In genomic region chr9:119027901-119028699, GRCh38 we compare ENCODE assay signal across 17 cellular contexts.
A peak's percentile ranks its signal among the peaks of the same experiment; 100 is the strongest.
DNase-seq lines count a peak whose midpoint lies in the region; ATAC-seq, FAIRE-seq and TF ChIP-seq lines count a peak whose summit lies in the region.
"Had no signal": no experiment of that assay in that cellular context is flagged by ENCODE, and none has a peak within 500 bp of the region (broad histone marks: within the 10 kb centered on the region; RNA-seq: fewer than 3 reads in every experiment).

No MANE protein-coding gene starts in this region.

- TF ChIP-seq CTCF in heart left ventricle (IDR thresholded peaks at IDR 0.05) (peak in 3 of 12 donors; percentile 17 to 21 (median 18)), H1 (IDR thresholded peaks at IDR 0.05; ENCODE audit: control extremely low read depth in 1 of 3, insufficient read depth in 1 of 3, low read depth in 1 of 3, low read length in 3 of 3) (peak; percentile 22 to 52 (median 43); a peak in 3 of 4 replicates), prostate gland (IDR thresholded peaks at IDR 0.05) (no peak), upper lobe of right lung (IDR thresholded peaks at IDR 0.05) (peak; percentile 15)
- TF ChIP-seq CTCF in activated CD8-positive, alpha-beta T cell treated with anti-CD3 and anti-CD28 coated beads for 36 hours (IDR thresholded peaks at IDR 0.05), result no peak

- TF ChIP-seq EP300 in H1 (IDR thresholded peaks at IDR 0.05; ENCODE audit: borderline replicate concordance in 1 of 2, low read depth in 2 of 2, low read length in 2 of 2), result no peak

- H3K18ac ChIP-seq in H1 (ENCODE audit: extremely low read depth, low read length), result no peak overlapping the region

- H3K79me2 ChIP-seq in H1 (ENCODE audit: control insufficient read depth in 1 of 2, insufficient read depth in 2 of 2, low read length in 2 of 2), result no peaks in the 10 kb centered on the region

- no peak overlapping the region for H4K5ac ChIP-seq in H1 (ENCODE audit: insufficient read length, low read depth, low read length)

- H4K91ac ChIP-seq in H1 (replicated peaks; ENCODE audit: insufficient read length, low read length), result no peak overlapping the region

- H3K4me1 Mint-ChIP-seq in activated CD8-positive, alpha-beta T cell treated with anti-CD3 and anti-CD28 coated beads for 36 hours (ENCODE audit: low read depth), result no peaks in the 10 kb centered on the region
- H3K4me1 Mint-ChIP-seq: activated CD4-positive, alpha-beta T cell treated with anti-CD3 and anti-CD28 coated beads for 36 hours; IgD-negative memory B cell had no signal

- H3K27ac ChIP-seq in heart left ventricle (peak overlapping the region; percentile 68 to 93 (median 84)), H1 (ENCODE audit: low read depth, low read length) (no peak overlapping the region), prostate gland (peak overlapping the region; percentile 47 to 54), upper lobe of right lung (peak overlapping the region; percentile 59)
- H3K27ac ChIP-seq: C4-2B had no signal

- H3K14ac ChIP-seq in H1 (ENCODE audit: insufficient read length), result no peak overlapping the region

- no peak for DNase-seq in heart left ventricle
- DNase-seq in left cardiac atrium, result no peak
- DNase-seq in H1 (ENCODE audit: low read depth in 1 of 2, low spot score in 2 of 2), result peak in 1 of 2 experiments; percentile 47
- DNase-seq in prostate gland (ENCODE audit: low spot score), result no peak
- DNase-seq in upper lobe of right lung, result no peak
- no peak for DNase-seq in T-helper 9 cell
- no peak for DNase-seq in DMS53 (lab: John Stamatoyannopoulos, UW)
- no peak for DNase-seq in activated CD8-positive, alpha-beta T cell treated with anti-CD3 and anti-CD28 coated beads for 36 hours
- DNase-seq: activated CD4-positive, alpha-beta T cell treated with anti-CD3 and anti-CD28 coated beads for 36 hours; activated naive CD4-positive, alpha-beta T cell treated with Interleukin-2 at 50 U/mL for 16 hours; activated T-cell treated with anti-CD3 and anti-CD28 coated beads for 4 hours; NCI-H2029; NCI-H510A treated with DMSO at 0.1 percent for 48 hours had no signal

- H2BK20ac ChIP-seq in H1 (ENCODE audit: low read length), result no peak overlapping the region

- no peak overlapping the region for H3K4me3 Mint-ChIP-seq in activated CD8-positive, alpha-beta T cell treated with anti-CD3 and anti-CD28 coated beads for 36 hours
- H3K4me3 Mint-ChIP-seq: activated CD4-positive, alpha-beta T cell treated with anti-CD3 and anti-CD28 coated beads for 36 hours; IgD-negative memory B cell; T-helper 2 cell treated with Interferon-gamma antibody and Interleukin-4, amounts not matched to agents 5 μg/mL and 100 μg/mL, for 36 hours had no signal

- H3K23ac ChIP-seq in H1 (ENCODE audit: insufficient read length), result no peak overlapping the region

- intact Hi-C loops in heart left ventricle (cut with DNase I), result loop anchor here in 1 of 10 donors (2.0 kb wide), 1 partner anchor 23 kb away; no protein-coding TSS in a partner anchor
- intact Hi-C loops in left cardiac atrium (cut with DNase I), result loop anchor here in 1 of 2 donors (2.0 kb wide), 1 partner anchor 23 kb away; no protein-coding TSS in a partner anchor
- intact Hi-C loops in prostate gland (cut with DNase I), result no loop called here
- intact Hi-C loops in upper lobe of right lung (cut with DNase I), result no loop called here
- intact Hi-C loops in activated CD8-positive, alpha-beta T cell treated with anti-CD3 and anti-CD28 coated beads for 36 hours (cut with micrococcal nuclease), result no loop called here

- no peak overlapping the region for H2AK5ac ChIP-seq in H1 (ENCODE audit: low read depth, low read length)

- H2AFZ ChIP-seq in H1 (ENCODE audit: low read length), result no peak overlapping the region

- H3K4me1 ChIP-seq in heart left ventricle (peaks cover 0 to 39% (median 17%) of the 10 kb centered on the region in 12 donors), H1 (replicated peaks in 1 of 4; ENCODE audit: control insufficient read depth in 3 of 4, insufficient read depth in 4 of 4, low read length in 3 of 4) (no peaks in the 10 kb centered on the region), prostate gland (replicated peaks) (peaks cover 4% of the 10 kb centered on the region), upper lobe of right lung (peaks cover 10% of the 10 kb centered on the region)

- no peaks in the 10 kb centered on the region for H3K36me3 ChIP-seq in heart left ventricle
- H3K36me3 ChIP-seq in H1 (ENCODE audit: control insufficient read depth in 2 of 4, insufficient read depth in 4 of 4, low read length in 3 of 4), result no peaks in the 10 kb centered on the region
- no peaks in the 10 kb centered on the region for H3K36me3 ChIP-seq in prostate gland
- no peaks in the 10 kb centered on the region for H3K36me3 ChIP-seq in upper lobe of right lung
- H3K36me3 ChIP-seq: tibial nerve had no signal

- H3K36me3 Mint-ChIP-seq in activated CD8-positive, alpha-beta T cell treated with anti-CD3 and anti-CD28 coated beads for 36 hours (ENCODE audit: low read depth), result no peaks in the 10 kb centered on the region
- H3K36me3 Mint-ChIP-seq: IgD-negative memory B cell had no signal

- no peak overlapping the region for H2BK5ac ChIP-seq in H1 (ENCODE audit: low read depth, low read length)

- no peak overlapping the region for H3K27ac Mint-ChIP-seq in activated CD8-positive, alpha-beta T cell treated with anti-CD3 and anti-CD28 coated beads for 36 hours
- H3K27ac Mint-ChIP-seq: activated CD4-positive, alpha-beta T cell treated with anti-CD3 and anti-CD28 coated beads for 36 hours; T-helper 2 cell treated with Interferon-gamma antibody and Interleukin-4, amounts not matched to agents 5 μg/mL and 100 μg/mL, for 36 hours had no signal

- FAIRE-seq in H1 (lab: Jason Lieb, UNC), result no peak

- no peak for TF ChIP-seq POLR2A in heart left ventricle (IDR thresholded peaks at IDR 0.05)
- TF ChIP-seq POLR2A in H1 (IDR thresholded peaks at IDR 0.05; ENCODE audit: control extremely low read depth in 1 of 2, low read depth in 2 of 2, low read length in 2 of 2), result no peak
- no peak for TF ChIP-seq POLR2A in prostate gland (IDR thresholded peaks at IDR 0.05)

- H2BK12ac ChIP-seq in H1 (ENCODE audit: low read depth, low read length), result no peak overlapping the region

- H3K56ac ChIP-seq in H1 (replicated peaks; ENCODE audit: insufficient read length, low read depth, low read length), result no peak overlapping the region

- H3K27me3 ChIP-seq in heart left ventricle, result no peaks in the 10 kb centered on the region
- no peaks in the 10 kb centered on the region for H3K27me3 ChIP-seq in H1 (replicated peaks in 1 of 4; ENCODE audit: control insufficient read depth in 3 of 4, extremely low read depth in 1 of 4, insufficient read depth in 3 of 4, low read length in 3 of 4)
- no peaks in the 10 kb centered on the region for H3K27me3 ChIP-seq in prostate gland (replicated peaks; ENCODE audit: insufficient read depth)
- no peaks in the 10 kb centered on the region for H3K27me3 ChIP-seq in upper lobe of right lung
- H3K27me3 ChIP-seq: tibial nerve had no signal

- H3K4ac ChIP-seq in H1 (replicated peaks; ENCODE audit: insufficient read length, low read depth, low read length), result no peak overlapping the region

- no peak overlapping the region for H3K4me3 ChIP-seq in heart left ventricle
- no peak overlapping the region for H3K4me3 ChIP-seq in H1 (ENCODE audit: extremely low read depth in 1 of 4, insufficient read depth in 2 of 4, low read depth in 3 of 4, low read length in 4 of 4)
- H3K4me3 ChIP-seq in prostate gland, result no peak overlapping the region
- H3K4me3 ChIP-seq in upper lobe of right lung, result no peak overlapping the region
- H3K4me3 ChIP-seq: tibial nerve had no signal

- ATAC-seq in heart left ventricle, result no peak
- ATAC-seq in left cardiac atrium, result no peak
- no peak for ATAC-seq in upper lobe of right lung
- no peak for ATAC-seq in activated CD8-positive, alpha-beta T cell treated with anti-CD3 and anti-CD28 coated beads for 36 hours
- ATAC-seq: activated CD4-positive, alpha-beta T cell treated with anti-CD3 and anti-CD28 coated beads for 36 hours had no signal

- no peaks in the 10 kb centered on the region for H3K9me3 ChIP-seq in heart left ventricle
- H3K9me3 ChIP-seq in H1 (ENCODE audit: insufficient read depth in 2 of 2, low read depth in 1 of 2, low read length in 1 of 2), result no peaks in the 10 kb centered on the region
- H3K9me3 ChIP-seq in prostate gland, result no peaks in the 10 kb centered on the region
- H3K9me3 ChIP-seq in upper lobe of right lung, result no peaks in the 10 kb centered on the region
- H3K9me3 ChIP-seq: tibial nerve had no signal

- no peak overlapping the region for H2BK15ac ChIP-seq in H1 (ENCODE audit: low read length)

- no peak overlapping the region for H3K4me2 ChIP-seq in H1 (ENCODE audit: insufficient read depth in 1 of 2, low read depth in 2 of 2, low read length in 2 of 2)

- peak in 1 of 2 experiments; percentile 29; a peak in 1 of 4 replicates for TF ChIP-seq RAD21 in H1 (IDR thresholded peaks at IDR 0.05 in 1 of 2, conservative IDR thresholded peaks at IDR 0.05 in 1 of 2; ENCODE audit: low read depth in 2 of 2, low read length in 2 of 2)

- 69 to 78% (median 74%) methylated on average over 7 of the region's 7 CpGs for WGBS in heart left ventricle, 4 donors
- WGBS in H1 (ENCODE audit: extremely low coverage in 1 of 2, insufficient coverage in 1 of 2, insufficient read length in 1 of 2, insufficient replicate concordance in 2 of 2, low coverage in 1 of 2, low lambda C conversion rate in 2 of 2, missing lambda C conversion rate in 1 of 2), 2 experiments, result 69% methylated on average over 7 of the region's 7 CpGs; no CpG with 5 or more reads in 1 of the 2 experiments
- 68% methylated on average over 7 of the region's 7 CpGs for WGBS in prostate gland

- H3K23me2 ChIP-seq in H1 (ENCODE audit: low read depth, low read length), result no peaks in the 10 kb centered on the region

- H3K27me3 Mint-ChIP-seq in activated CD8-positive, alpha-beta T cell treated with anti-CD3 and anti-CD28 coated beads for 36 hours, result no peaks in the 10 kb centered on the region
- H3K27me3 Mint-ChIP-seq: activated CD4-positive, alpha-beta T cell treated with anti-CD3 and anti-CD28 coated beads for 36 hours; IgD-negative memory B cell had no signal

- H4K8ac ChIP-seq in H1 (ENCODE audit: extremely low read depth, insufficient read depth, low read length), result no peak overlapping the region

- H4K20me1 ChIP-seq in H1 (replicated peaks in 1 of 2; ENCODE audit: control insufficient read depth in 1 of 2, insufficient read depth in 2 of 2, low read length in 2 of 2), result no peaks in the 10 kb centered on the region

- POLR2A ChIA-PET in H1 (lab: Charles Lee; ENCODE audit: partially characterized antibody), result no interaction called here
- POLR2A ChIA-PET in activated CD8-positive, alpha-beta T cell treated with anti-CD3 and anti-CD28 coated beads for 36 hours (lab: Charles Lee), result no interaction called here

- H3K9ac ChIP-seq in H1 (replicated peaks in 1 of 4; ENCODE audit: extremely low read depth in 1 of 4, low read depth in 3 of 4, low read length in 3 of 4), result no peak overlapping the region

- CTCF ChIA-PET in H1 (lab: Charles Lee; ENCODE audit: partially characterized antibody), result interaction anchor here (0.6 to 2.6 kb wide), 16 partner anchors 8 to 1540 kb away, joined by 3 to 17 read pairs (median 3); no protein-coding TSS in a partner anchor
- CTCF ChIA-PET in activated CD8-positive, alpha-beta T cell treated with anti-CD3 and anti-CD28 coated beads for 36 hours (lab: Charles Lee), result no interaction called here

- no peak overlapping the region for H2BK120ac ChIP-seq in H1 (replicated peaks; ENCODE audit: low read depth, low read length)

- H3K9me3 Mint-ChIP-seq in activated CD8-positive, alpha-beta T cell treated with anti-CD3 and anti-CD28 coated beads for 36 hours, result peaks cover 4% of the 10 kb centered on the region
- H3K9me3 Mint-ChIP-seq: T-helper 2 cell treated with Interferon-gamma antibody and Interleukin-4, amounts not matched to agents 5 μg/mL and 100 μg/mL, for 36 hours had no signal

- no peaks in the 10 kb centered on the region for H3K79me1 ChIP-seq in H1 (ENCODE audit: low read depth, low read length)

Comparison
In these comparisons a context has a peak if more than half of its experiments do, and no peak if none do; other contexts are left out.
1. CTCF ChIP-seq: peak in H1 (3 of 3) and upper lobe of right lung (single experiment); none in prostate gland (0 of 4) and activated CD8-positive, alpha-beta T cell treated with anti-CD3 and anti-CD28 coated beads for 36 hours (single experiment).